Comparison of ENCODE assay signal across 2 cellular contexts in the genomic region with DNA sequence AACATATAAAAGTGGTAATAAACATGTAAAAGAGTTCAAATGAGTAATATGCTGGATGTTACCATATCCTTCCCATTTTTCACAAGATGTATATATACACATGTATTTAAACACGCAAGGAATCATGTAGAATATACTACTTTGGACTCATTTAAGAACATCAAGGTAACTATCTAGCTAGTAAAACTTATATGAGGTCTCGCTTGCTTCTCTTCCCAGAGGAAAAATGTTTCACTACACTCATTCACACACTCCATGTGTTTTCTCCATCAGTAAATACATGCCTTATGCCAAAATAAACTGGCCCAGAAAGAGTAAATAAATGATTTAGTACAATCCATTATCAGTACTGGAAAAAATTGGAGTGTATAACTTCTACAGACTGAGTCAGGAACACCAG.
TF ChIP-seq lines count a peak whose summit lies in the region.

No MANE protein-coding gene starts in this region.

TF ChIP-seq in A549, 52 proteins besides CTCF, POLR2A, EP300 and RAD21:
- no peak for TF ChIP-seq NR3C1 (IDR thresholded peaks at IDR 0.05)
- TF ChIP-seq, protein P1, sequence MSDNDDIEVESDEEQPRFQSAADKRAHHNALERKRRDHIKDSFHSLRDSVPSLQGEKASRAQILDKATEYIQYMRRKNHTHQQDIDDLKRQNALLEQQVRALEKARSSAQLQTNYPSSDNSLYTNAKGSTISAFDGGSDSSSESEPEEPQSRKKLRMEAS (IDR thresholded peaks at IDR 0.05): no peak
- TF ChIP-seq CBX8 (IDR thresholded peaks at IDR 0.05): no peak
- TF ChIP-seq, protein P2, sequence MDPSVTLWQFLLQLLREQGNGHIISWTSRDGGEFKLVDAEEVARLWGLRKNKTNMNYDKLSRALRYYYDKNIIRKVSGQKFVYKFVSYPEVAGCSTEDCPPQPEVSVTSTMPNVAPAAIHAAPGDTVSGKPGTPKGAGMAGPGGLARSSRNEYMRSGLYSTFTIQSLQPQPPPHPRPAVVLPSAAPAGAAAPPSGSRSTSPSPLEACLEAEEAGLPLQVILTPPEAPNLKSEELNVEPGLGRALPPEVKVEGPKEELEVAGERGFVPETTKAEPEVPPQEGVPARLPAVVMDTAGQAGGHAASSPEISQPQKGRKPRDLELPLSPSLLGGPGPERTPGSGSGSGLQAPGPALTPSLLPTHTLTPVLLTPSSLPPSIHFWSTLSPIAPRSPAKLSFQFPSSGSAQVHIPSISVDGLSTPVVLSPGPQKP (IDR thresholded peaks at IDR 0.05; ENCODE audit: low read depth, low read length): no peak
- no peak for TF ChIP-seq NFE2L2 (conservative IDR thresholded peaks at IDR 0.05; ENCODE audit: low read length)
- no peak for TF ChIP-seq RCOR1 (IDR thresholded peaks at IDR 0.05; ENCODE audit: low read depth, low read length)
- TF ChIP-seq CBX2 (IDR thresholded peaks at IDR 0.05; ENCODE audit: borderline replicate concordance, low read depth): no peak

TF ChIP-seq in IMR-90, 13 proteins besides CTCF, POLR2A, EP300 and RAD21:
- TF ChIP-seq NFE2L2 (IDR thresholded peaks at IDR 0.05; ENCODE audit: low read depth, low read length) (no peak), FOS (IDR thresholded peaks at IDR 0.05; ENCODE audit: low read depth, low read length) (no peak), MAZ (IDR thresholded peaks at IDR 0.05; ENCODE audit: borderline replicate concordance, low read depth, low read length) (no peak), SMC3 (IDR thresholded peaks at IDR 0.05; ENCODE audit: low read depth, low read length) (no peak), BHLHE40 (IDR thresholded peaks at IDR 0.05; ENCODE audit: low read depth, low read length) (no peak), MAFK (IDR thresholded peaks at IDR 0.05; ENCODE audit: low read depth, low read length) (no peak), MXI1 (IDR thresholded peaks at IDR 0.05; ENCODE audit: borderline replicate concordance, low read depth, low read length) (no peak), RCOR1 (IDR thresholded peaks at IDR 0.05; ENCODE audit: insufficient replicate concordance, low read length) (no peak), RFX5 (IDR thresholded peaks at IDR 0.05; ENCODE audit: low read depth, low read length) (no peak), CEBPB (IDR thresholded peaks at IDR 0.05; ENCODE audit: low read depth, low read length) (no peak)
- TF ChIP-seq, protein P2 (IDR thresholded peaks at IDR 0.05; ENCODE audit: borderline replicate concordance, low read depth, low read length): no peak
- TF ChIP-seq, protein P3, sequence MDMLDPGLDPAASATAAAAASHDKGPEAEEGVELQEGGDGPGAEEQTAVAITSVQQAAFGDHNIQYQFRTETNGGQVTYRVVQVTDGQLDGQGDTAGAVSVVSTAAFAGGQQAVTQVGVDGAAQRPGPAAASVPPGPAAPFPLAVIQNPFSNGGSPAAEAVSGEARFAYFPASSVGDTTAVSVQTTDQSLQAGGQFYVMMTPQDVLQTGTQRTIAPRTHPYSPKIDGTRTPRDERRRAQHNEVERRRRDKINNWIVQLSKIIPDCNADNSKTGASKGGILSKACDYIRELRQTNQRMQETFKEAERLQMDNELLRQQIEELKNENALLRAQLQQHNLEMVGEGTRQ (IDR thresholded peaks at IDR 0.05; ENCODE audit: low read depth, low read length): no peak
